Comparison of ENCODE assay signal across 18 cellular contexts in genomic region chr15:94769089-94769488, GRCh38.
"Had no signal": no experiment of that assay in that cellular context is flagged by ENCODE, and none has a peak within 500 bp of the region (broad histone marks: within the 10 kb centered on the region; RNA-seq: fewer than 3 reads in every experiment).

No MANE protein-coding gene starts in this region.

- H3K4me3 ChIP-seq: coronary artery, dorsolateral prefrontal cortex, esophagus muscularis mucosa, gastroesophageal sphincter, hepatocyte, left lung, lower lobe of right lung had no signal

- H3K27ac ChIP-seq: dorsolateral prefrontal cortex, esophagus muscularis mucosa, foreskin keratinocyte, gastroesophageal sphincter, hepatocyte, left lung, lower lobe of right lung had no signal

- DNase-seq: dermis blood vessel endothelial cell; dorsolateral prefrontal cortex; effector CD4-positive, alpha-beta T cell; effector memory CD4-positive, alpha-beta T cell; foreskin keratinocyte; hypothalamus; immature natural killer cell; islet precursor cell; kidney; kidney glomerular epithelial cell; left lung; lower lobe of right lung; mesendoderm; midbrain had no signal

- H3K36me3 ChIP-seq: esophagus muscularis mucosa, gastroesophageal sphincter, left lung, lower lobe of right lung had no signal

- H3K4me1 ChIP-seq: foreskin keratinocyte, gastroesophageal sphincter, left lung, lower lobe of right lung had no signal

- H3K27me3 ChIP-seq: esophagus muscularis mucosa, foreskin keratinocyte, gastroesophageal sphincter, hepatocyte, left lung had no signal

- H3K9me3 ChIP-seq: esophagus muscularis mucosa, gastroesophageal sphincter, left lung, lower lobe of right lung had no signal

- ATAC-seq: foreskin keratinocyte, gastroesophageal sphincter, left lung, lower lobe of right lung had no signal
